ENCODE assay signal across 13 cellular contexts in genomic region chr2:74008761-74009395, GRCh38. TPM values are rescaled to one million over a fixed set of nuclear protein-coding genes. Genes with fewer than 3 reads are reported as not detected.
DNase-seq lines count a peak whose midpoint lies in the region; ATAC-seq, FAIRE-seq and TF ChIP-seq lines count a peak whose summit lies in the region.
"Had no signal": no experiment of that assay in that cellular context is flagged by ENCODE, and none has a peak within 500 bp of the region (broad histone marks: within the 10 kb centered on the region; RNA-seq: fewer than 3 reads in every experiment).

No MANE protein-coding gene starts in this region.

- H3K27me3 ChIP-seq in CD4-positive, CD25-positive, alpha-beta regulatory T cell (ENCODE audit: control insufficient read depth, insufficient read depth, low read length), result no peaks in the 10 kb centered on the region
- no peaks in the 10 kb centered on the region; the same call in 1 of the 2 replicates for H3K27me3 ChIP-seq in HUES64 (ENCODE audit: insufficient read depth, low read length)
- H3K27me3 ChIP-seq in K562 (ENCODE audit: control insufficient read depth in 2 of 2, insufficient read depth in 2 of 2, low read length in 2 of 2), result no peaks in the 10 kb centered on the region
- no peaks in the 10 kb centered on the region for H3K27me3 ChIP-seq in H7 (ENCODE audit: control insufficient read depth, insufficient read depth, low read length)
- H3K27me3 ChIP-seq: brain microvascular endothelial cell, gastrocnemius medialis had no signal

- no peak for FAIRE-seq in K562 (lab: Jason Lieb, UNC)
- FAIRE-seq: RCC 7860 had no signal

- WGBS in HUES64, result 39% methylated on average over 8 of the region's 8 CpGs
- 84% methylated on average over 7 of the region's 8 CpGs for WGBS in K562 (ENCODE audit: insufficient coverage, low coverage, missing lambda C conversion rate)

- TF ChIP-seq RAD21 in K562 (CRISPR knock-in tag; conservative IDR thresholded peaks at IDR 0.05 in 1 of 2, IDR thresholded peaks at IDR 0.05 in 1 of 2), result no peak

- H3K4me1 ChIP-seq in CD4-positive, CD25-positive, alpha-beta regulatory T cell (ENCODE audit: control insufficient read depth, insufficient read depth, low read length, poor library complexity, severe bottlenecking), result peaks cover under 1% of the 10 kb centered on the region
- H3K4me1 ChIP-seq in HUES64 (ENCODE audit: insufficient read depth, low read length) (peaks cover 42% of the 10 kb centered on the region), K562 (replicated peaks in 1 of 2; ENCODE audit: control insufficient read depth in 2 of 2, insufficient read depth in 2 of 2, low read length in 2 of 2) (peaks cover 29 to 57% of the 10 kb centered on the region in 2 experiments)

- H2AFZ ChIP-seq in K562 (ENCODE audit: low read depth, low read length), result no peak overlapping the region

- H3K4me3 ChIP-seq in CD4-positive, CD25-positive, alpha-beta regulatory T cell (ENCODE audit: low read depth, low read length), result no peak overlapping the region
- no peak overlapping the region for H3K4me3 ChIP-seq in HUES64 (ENCODE audit: low read length)
- no peak overlapping the region for H3K4me3 ChIP-seq in K562
- no peak overlapping the region for H3K4me3 ChIP-seq in H7 (ENCODE audit: insufficient read depth, low read depth, low read length)
- H3K4me3 ChIP-seq: gastrocnemius medialis had no signal

- TF ChIP-seq POLR2A in K562 (conservative IDR thresholded peaks at IDR 0.05), result no peak

- no peaks in the 10 kb centered on the region for H4K20me1 ChIP-seq in K562 (replicated peaks; ENCODE audit: control insufficient read depth, insufficient read depth, low read length)

- H3K4me2 ChIP-seq in K562 (ENCODE audit: insufficient read depth, low read length), result peak overlapping the region; percentile 46; the same call in 1 of the 2 replicates

- intact Hi-C loops in K562 (cut with micrococcal nuclease), result no loop called here

- peaks cover 13% of the 10 kb centered on the region for H3K36me3 ChIP-seq in CD4-positive, CD25-positive, alpha-beta regulatory T cell (ENCODE audit: control insufficient read depth, insufficient read depth, low read length)
- H3K36me3 ChIP-seq in HUES64 (ENCODE audit: insufficient read depth, low read length) (no peaks in the 10 kb centered on the region; the same call in 1 of the 2 replicates), K562 (ENCODE audit: control insufficient read depth, insufficient read depth, low read length) (peaks cover 24% of the 10 kb centered on the region), H7 (replicated peaks; ENCODE audit: control insufficient read depth, insufficient read depth, low read length) (no peaks in the 10 kb centered on the region; the same call in 1 of the 2 replicates)
- H3K36me3 ChIP-seq: brain microvascular endothelial cell, gastrocnemius medialis had no signal

- H3K4me1 Mint-ChIP-seq in CD4-positive, CD25-positive, alpha-beta regulatory T cell, result peaks cover 10 to 45% (median 20%) of the 10 kb centered on the region in 4 donors
- peaks cover 72% of the 10 kb centered on the region for H3K4me1 Mint-ChIP-seq in mesothelial cell of epicardium

- H3K4me3 Mint-ChIP-seq in CD4-positive, CD25-positive, alpha-beta regulatory T cell, result peak overlapping the region in 1 of 4 donors; percentile 46
- H3K4me3 Mint-ChIP-seq in mesothelial cell of epicardium, result no peak overlapping the region

- H3K9ac ChIP-seq in HUES64 (ENCODE audit: low read depth, low read length) (no peak overlapping the region), K562 (ENCODE audit: insufficient read depth in 1 of 2, low read depth in 2 of 2, low read length in 2 of 2) (no peak overlapping the region)

- POLR2A ChIA-PET in K562 (lab: Yijun Ruan, JAX), result interaction anchor here (0.5 to 2.2 kb wide), 8 partner anchors 8 to 190 kb away, joined by 3 to 7 read pairs (median 4); partner anchors contain the start of gene MTHFD2

- CTCF ChIA-PET in K562 (lab: Yijun Ruan, JAX; ENCODE audit: low intra/inter-chr PET ratio), result no interaction called here

- no peak overlapping the region for H3K27ac ChIP-seq in CD4-positive, CD25-positive, alpha-beta regulatory T cell (ENCODE audit: insufficient read depth, low read length, poor library complexity, severe bottlenecking)
- H3K27ac ChIP-seq in HUES64 (ENCODE audit: low read depth, low read length), result 0 out of 2 replicates have a peak overlapping the region, but pooled peaks have one; percentile 6
- no peak overlapping the region for H3K27ac ChIP-seq in K562 (ENCODE audit: extremely low read depth, low read depth, low read length)
- H3K27ac ChIP-seq: brain microvascular endothelial cell, gastrocnemius medialis had no signal

- H3K9me1 ChIP-seq in K562 (ENCODE audit: control insufficient read depth, insufficient read depth, low read length), result peaks cover 3% of the 10 kb centered on the region

- H3K79me2 ChIP-seq in K562 (ENCODE audit: control insufficient read depth, insufficient read depth, low read length), result peaks cover 83% of the 10 kb centered on the region

- peak overlapping the region in 2 of 3 donors; percentile 20 to 81 for H3K27ac Mint-ChIP-seq in CD4-positive, CD25-positive, alpha-beta regulatory T cell
- H3K27ac Mint-ChIP-seq in mesothelial cell of epicardium, result peak overlapping the region; percentile 91

- DNase-seq in CD4-positive, CD25-positive, alpha-beta regulatory T cell, result no peak
- no peak for DNase-seq in K562 (ENCODE audit: extremely low read depth in 1 of 4, low spot score in 3 of 4)
- DNase-seq in mesothelial cell of epicardium (ENCODE audit: low spot score in 2 of 2, unreplicated experiment in 2 of 2), result no peak
- DNase-seq in H7, result no peak
- DNase-seq: activated CD4-positive, alpha-beta T cell treated with anti-CD3 and anti-CD28 coated beads for 4 hours; brain microvascular endothelial cell; gastrocnemius medialis; NCI-H1105 had no signal

- ATAC-seq in CD4-positive, CD25-positive, alpha-beta regulatory T cell (ENCODE audit: low read depth in 2 of 2), result no peak
- ATAC-seq in K562 (no peak), GM21381 (IDR thresholded peaks at IDR 0.05; ENCODE audit: unreplicated experiment) (no peak), HG02973 (IDR thresholded peaks at IDR 0.05; ENCODE audit: unreplicated experiment) (no peak), GM21390 (IDR thresholded peaks at IDR 0.05; ENCODE audit: unreplicated experiment) (no peak)
- ATAC-seq: gastrocnemius medialis had no signal

- no peaks in the 10 kb centered on the region for H3K9me3 ChIP-seq in CD4-positive, CD25-positive, alpha-beta regulatory T cell (ENCODE audit: control insufficient read depth in 2 of 2, low read length in 2 of 2)
- H3K9me3 ChIP-seq in HUES64 (ENCODE audit: insufficient read depth, low read depth, low read length) (no peaks in the 10 kb centered on the region), K562 (replicated peaks; ENCODE audit: control insufficient read depth, insufficient read depth, low read depth, low read length) (no peaks in the 10 kb centered on the region)
- H3K9me3 ChIP-seq: gastrocnemius medialis had no signal

- peaks cover 17% of the 10 kb centered on the region for H3K36me3 Mint-ChIP-seq in CD4-positive, CD25-positive, alpha-beta regulatory T cell
- H3K36me3 Mint-ChIP-seq in mesothelial cell of epicardium, result peaks cover 2% of the 10 kb centered on the region

- no peaks in the 10 kb centered on the region for H3K9me3 Mint-ChIP-seq in CD4-positive, CD25-positive, alpha-beta regulatory T cell
- no peaks in the 10 kb centered on the region for H3K9me3 Mint-ChIP-seq in mesothelial cell of epicardium

- BruUV-seq in K562 (replicated peaks; lab: Mats Ljungman, UMichigan), result no TSS peak

- in situ Hi-C loops in K562 (cut with MboI), result no loop called here

- no peak for TF ChIP-seq EP300 in K562 (IDR thresholded peaks at IDR 0.05; ENCODE audit: low read length)

- no peaks in the 10 kb centered on the region for H3K27me3 Mint-ChIP-seq in CD4-positive, CD25-positive, alpha-beta regulatory T cell
- no peaks in the 10 kb centered on the region for H3K27me3 Mint-ChIP-seq in mesothelial cell of epicardium (ENCODE audit: low read depth)

- TF ChIP-seq CTCF in K562 (IDR thresholded peaks at IDR 0.05 in 2 of 3, conservative IDR thresholded peaks at IDR 0.05 in 1 of 3; ENCODE audit: insufficient read depth in 2 of 3, low read depth in 1 of 3, low read length in 3 of 3) (no peak), mesothelial cell of epicardium (IDR thresholded peaks at IDR 0.05; ENCODE audit: unreplicated experiment) (no peak)

RNA-seq across cellular contexts. Expression of gene TET3, which starts 24.2 kb away (rescaled TPM):
- total RNA-seq in CD4-positive, CD25-positive, alpha-beta regulatory T cell, result 26.3 TPM
- under 1 TPM; 0.22 to 0.30 (median 0.26) TPM for polyA plus RNA-seq in CD4-positive, CD25-positive, alpha-beta regulatory T cell
- 7.1 TPM for polyA plus RNA-seq in HUES64 (2013, experiment 1 of 2)
- 7.7 TPM for polyA plus RNA-seq in HUES64 (2013, experiment 2 of 2)
- total RNA-seq in K562 (2011; cell fraction: chromatin; rRNA removed; ENCODE audit: low replicate concordance), result 24.7 and 26.6 TPM in 2 replicates
- 14.5 and 15.1 TPM in 2 replicates for total RNA-seq in K562 (2011; cell fraction: nucleolus; rRNA removed)
- 20.1 and 32.4 TPM in 2 replicates for total RNA-seq in K562 (2011; cell fraction: nucleoplasm; rRNA removed)
- 4.9 and 7.1 TPM in 2 replicates for total RNA-seq in K562 (2014; rRNA removed)
- 5.4 and 5.6 TPM in 2 replicates for total RNA-seq in K562 (2014; rRNA removed; fragmentation: Illumina TruSeq; extraction: Trizol)
- 6.3 and 6.4 TPM in 2 replicates for total RNA-seq in K562 (2015; rRNA removed; fragmentation: Illumina TruSeq; extraction: Trizol)
- 15.5 and 16.3 TPM in 2 replicates for total RNA-seq in K562 (2021)
- polyA plus RNA-seq in K562 (2011; rRNA removed), result 3.2 and 5.2 TPM in 2 replicates
- 3.0 and 3.4 TPM in 2 replicates for polyA plus RNA-seq in K562 (2011; cell fraction: cytosol; rRNA removed)
- polyA plus RNA-seq in K562 (2011; cell fraction: nucleus; rRNA removed), result 7.8 and 14.6 TPM in 2 replicates
- polyA plus RNA-seq in K562 (2012), result 6.3 and 6.6 TPM in 2 replicates
- polyA plus RNA-seq in K562 (2014; fragmentation: Illumina TruSeq; extraction: Trizol), result 8.7 and 9.0 TPM in 2 replicates
- under 1 TPM; 0.35 to 0.58 TPM for polyA plus RNA-seq in K562 (2014; fragmentation: Nextera tagmentation; extraction: Ambion mirVana)
- polyA plus RNA-seq in K562 (2014; rRNA removed), result 5.3 and 5.5 TPM in 2 replicates
- 6.5 and 10.2 TPM in 2 replicates for polyA minus RNA-seq in K562 (2011; rRNA and poly(A)+ RNA removed)
- polyA minus RNA-seq in K562 (2011; cell fraction: cytosol; rRNA and poly(A)+ RNA removed), result 10.4 and 12.0 TPM in 2 replicates
- polyA minus RNA-seq in K562 (2011; cell fraction: nucleus; rRNA and poly(A)+ RNA removed), result 5.7 and 7.3 TPM in 2 replicates
- total RNA-seq in mesothelial cell of epicardium, result 39.6 to 42.6 TPM (median 41.2 TPM) in 3 replicates
- 7.2 and 7.3 TPM in 2 replicates for total RNA-seq in H7 (2014; rRNA removed; shearing (Covaris generic))
